In the genomic region with DNA sequence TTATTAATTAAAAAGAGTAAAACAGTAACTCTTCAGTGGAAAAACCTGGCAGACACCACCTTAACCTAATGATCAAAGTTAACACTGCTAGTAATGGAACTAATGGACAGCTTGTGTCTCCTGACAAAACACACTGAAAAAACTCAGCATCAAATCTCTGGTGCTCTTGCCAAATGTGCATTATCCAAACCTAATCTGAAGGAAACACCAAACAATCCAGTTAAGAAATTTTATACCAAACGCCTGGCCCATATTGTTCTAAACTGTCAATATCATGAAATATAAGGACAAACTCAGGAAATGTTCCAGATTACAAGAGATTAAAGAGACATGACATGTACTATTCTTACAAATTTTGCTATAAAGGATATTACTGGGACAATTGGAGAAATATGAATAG, we compare ENCODE assay signal across 25 cellular contexts.
"Had no signal": no experiment of that assay in that cellular context is flagged by ENCODE, and none has a peak within 500 bp of the region (broad histone marks: within the 10 kb centered on the region; RNA-seq: fewer than 3 reads in every experiment).

No MANE protein-coding gene starts in this region.

- H3K36me3 ChIP-seq: prostate gland had no signal

- H2AFZ ChIP-seq: neural progenitor cell had no signal

- DNase-seq: erythroblast; foreskin keratinocyte; kidney; left cardiac atrium; left ventricle myocardium inferior; lower lobe of right lung; mesenchymal stem cell; midbrain; occipital lobe; pancreas; retina; spleen; stimulated activated CD4-positive, alpha-beta T cell treated with anti-CD3 and anti-CD28 coated beads, Interleukin-15, amount 100 ng/mL, for 24 hours; stimulated activated CD4-positive, alpha-beta T cell treated with anti-CD3 and anti-CD28 coated beads, Interleukin-1b, Interleukin-23, amount 100 ng/mL, for 48 hours; stimulated activated CD4-positive, alpha-beta T cell treated with anti-CD3 and anti-CD28 coated beads, Interleukin-4, amount 100 ng/mL, for 24 hours; stimulated activated naive CD4-positive, alpha-beta T cell treated with Interleukin-2 at 50 U/mL for 16 hours; thyroid gland had no signal

- H3K27ac ChIP-seq: foreskin keratinocyte, left ventricle myocardium inferior, lower lobe of right lung, neural progenitor cell, pancreas, prostate gland, spleen, thyroid gland had no signal

- H3K9ac ChIP-seq: neural progenitor cell had no signal

- H3K27me3 ChIP-seq: foreskin keratinocyte, neural progenitor cell, pancreas, spleen, thyroid gland had no signal

- H3K27ac Mint-ChIP-seq: dendritic cell treated with granulocyte-macrophage colony-stimulating factor and Interleukin-4, amounts not matched to agents 40 ng/mL and 50 ng/mL, for 4 days; natural killer cell treated with Interleukin-12 subunit alpha and Interleukin-12 subunit beta and Interleukin-15 and Interleukin-18, amount 100 ng/mL, for 72 hours; neural progenitor cell; type B pancreatic cell had no signal

- H3K9me3 ChIP-seq: left ventricle myocardium inferior, lower lobe of right lung, pancreas, prostate gland, spleen, thyroid gland had no signal

- H3K4me3 ChIP-seq: left ventricle myocardium inferior, lower lobe of right lung, neural progenitor cell, pancreas, prostate gland, spleen, thyroid gland had no signal

- H3K27me3 Mint-ChIP-seq: dendritic cell treated with granulocyte-macrophage colony-stimulating factor and Interleukin-4, amounts not matched to agents 40 ng/mL and 50 ng/mL, for 4 days; natural killer cell treated with Interleukin-12 subunit alpha and Interleukin-12 subunit beta and Interleukin-15 and Interleukin-18, amount 100 ng/mL, for 72 hours; type B pancreatic cell had no signal

- H3K4me1 ChIP-seq: neural progenitor cell, pancreas, prostate gland, thyroid gland had no signal

- H3K9me3 Mint-ChIP-seq: dendritic cell treated with granulocyte-macrophage colony-stimulating factor and Interleukin-4, amounts not matched to agents 40 ng/mL and 50 ng/mL, for 4 days; natural killer cell treated with Interleukin-12 subunit alpha and Interleukin-12 subunit beta and Interleukin-15 and Interleukin-18, amount 100 ng/mL, for 72 hours; neural progenitor cell; type B pancreatic cell had no signal

- ATAC-seq: foreskin keratinocyte; left cardiac atrium; lower lobe of right lung; natural killer cell treated with Interleukin-12 subunit alpha and Interleukin-12 subunit beta and Interleukin-15 and Interleukin-18, amount 100 ng/mL, for 72 hours; pancreas; sciatic nerve had no signal

- H3K4me3 Mint-ChIP-seq: dendritic cell treated with granulocyte-macrophage colony-stimulating factor and Interleukin-4, amounts not matched to agents 40 ng/mL and 50 ng/mL, for 4 days; natural killer cell treated with Interleukin-12 subunit alpha and Interleukin-12 subunit beta and Interleukin-15 and Interleukin-18, amount 100 ng/mL, for 72 hours; neural progenitor cell; type B pancreatic cell had no signal

- FAIRE-seq: colon, kidney, pancreas, urothelium cell line had no signal

- H3K4me1 Mint-ChIP-seq: neural progenitor cell had no signal

- H3K4me2 ChIP-seq: neural progenitor cell had no signal
